16 cellular contexts compared by ENCODE assay signal in the genomic region with DNA sequence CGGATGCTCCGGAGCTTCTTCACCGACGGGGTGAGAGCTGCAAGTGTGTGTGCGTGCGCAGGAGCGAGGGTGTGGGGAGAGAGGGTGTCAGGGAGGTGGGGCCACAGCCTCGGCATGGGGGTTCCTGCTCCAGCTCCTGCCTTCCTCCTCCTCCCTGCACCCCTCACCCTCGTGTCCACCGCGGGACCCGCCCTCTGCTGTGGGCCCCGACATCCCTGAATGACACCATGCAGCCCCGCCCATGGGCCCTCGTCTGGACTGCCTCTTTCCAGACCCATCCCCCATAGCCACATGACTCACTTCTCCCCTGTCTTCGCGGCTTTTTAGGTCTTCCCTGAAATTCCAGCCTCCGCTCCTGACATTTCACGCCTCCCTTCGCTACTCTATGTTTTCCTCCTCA. TPM values are rescaled to one million over a fixed set of nuclear protein-coding genes. Genes with fewer than 3 reads are reported as not detected.
A peak's percentile ranks its signal among the peaks of the same experiment; 100 is the strongest.
DNase-seq lines count a peak whose midpoint lies in the region; ATAC-seq, FAIRE-seq and TF ChIP-seq lines count a peak whose summit lies in the region.
"Had no signal": no experiment of that assay in that cellular context is flagged by ENCODE, and none has a peak within 500 bp of the region (broad histone marks: within the 10 kb centered on the region; RNA-seq: fewer than 3 reads in every experiment).

No MANE protein-coding gene starts in this region.

- no peak for FAIRE-seq in H1 (lab: Jason Lieb, UNC)

- intact Hi-C loops in CD4-positive, alpha-beta T cell (cut with DNase I, micrococcal nuclease): no loop called here

- no peak overlapping the region for H2BK20ac ChIP-seq in H1 (ENCODE audit: low read length)

- H4K20me1 ChIP-seq in H1 (replicated peaks in 1 of 2; ENCODE audit: control insufficient read depth in 1 of 2, insufficient read depth in 2 of 2, low read length in 2 of 2): peaks cover 5 to 12% of the 10 kb centered on the region in 2 experiments

- H3K4ac ChIP-seq in H1 (replicated peaks; ENCODE audit: insufficient read length, low read depth, low read length): no peak overlapping the region

- no peaks in the 10 kb centered on the region for H3K4me1 Mint-ChIP-seq in CD4-positive, alpha-beta T cell (ENCODE audit: low read depth)
- H3K4me1 Mint-ChIP-seq: B cell; naive thymus-derived CD4-positive, alpha-beta T cell had no signal

- H3K36me3 ChIP-seq in H1 (ENCODE audit: control insufficient read depth in 2 of 4, insufficient read depth in 4 of 4, low read length in 3 of 4): peaks cover 2 to 60% (median 16%) of the 10 kb centered on the region in 4 experiments; a peak in 7 of 8 replicates
- H3K36me3 ChIP-seq in mesodermal cell (ENCODE audit: control insufficient read depth, insufficient read depth, low read length): peaks cover 75% of the 10 kb centered on the region

- no peak overlapping the region for H3K14ac ChIP-seq in H1 (ENCODE audit: insufficient read length)

- TF ChIP-seq EP300 in H1 (IDR thresholded peaks at IDR 0.05; ENCODE audit: borderline replicate concordance in 1 of 2, low read depth in 2 of 2, low read length in 2 of 2): no peak

- no peak overlapping the region for H3K56ac ChIP-seq in H1 (replicated peaks; ENCODE audit: insufficient read length, low read depth, low read length)

- no peak overlapping the region for H2BK15ac ChIP-seq in H1 (ENCODE audit: low read length)

- no peak overlapping the region for H2AK5ac ChIP-seq in H1 (ENCODE audit: low read depth, low read length)

- H3K4me2 ChIP-seq in H1 (ENCODE audit: insufficient read depth in 1 of 2, low read depth in 2 of 2, low read length in 2 of 2): no peak overlapping the region

- no peak for TF ChIP-seq CTCF in H1 (IDR thresholded peaks at IDR 0.05; ENCODE audit: control extremely low read depth in 1 of 3, insufficient read depth in 1 of 3, low read depth in 1 of 3, low read length in 3 of 3)
- TF ChIP-seq CTCF in CD4-positive, alpha-beta T cell (IDR thresholded peaks at IDR 0.05): no peak

- no peaks in the 10 kb centered on the region for H3K27me3 Mint-ChIP-seq in CD4-positive, alpha-beta T cell
- H3K27me3 Mint-ChIP-seq: naive thymus-derived CD4-positive, alpha-beta T cell had no signal

- no peaks in the 10 kb centered on the region for H3K9me3 Mint-ChIP-seq in CD4-positive, alpha-beta T cell
- H3K9me3 Mint-ChIP-seq: activated T-cell treated with anti-CD3 and anti-CD28 coated beads, Interleukin-2, amount 50 U/mL, for 72 hours had no signal

- WGBS in H1 (ENCODE audit: extremely low coverage in 1 of 2, insufficient coverage in 1 of 2, insufficient read length in 1 of 2, insufficient replicate concordance in 2 of 2, low coverage in 1 of 2, low lambda C conversion rate in 2 of 2, missing lambda C conversion rate in 1 of 2), 2 experiments: 83% methylated on average over 12 of the region's 20 CpGs; no CpG with 5 or more reads in 1 of the 2 experiments
- 51 to 74% methylated on average over 12 to 14 of the region's 20 CpGs for WGBS in mesodermal cell (ENCODE audit: insufficient coverage in 2 of 2), 2 experiments

- no peak overlapping the region for H3K4me3 Mint-ChIP-seq in CD4-positive, alpha-beta T cell
- H3K4me3 Mint-ChIP-seq: activated T-cell treated with anti-CD3 and anti-CD28 coated beads, Interleukin-2, amount 50 U/mL, for 72 hours; B cell; naive thymus-derived CD4-positive, alpha-beta T cell had no signal

- H2AFZ ChIP-seq in H1 (ENCODE audit: low read length): no peak overlapping the region

- H3K9ac ChIP-seq in H1 (replicated peaks in 1 of 4; ENCODE audit: extremely low read depth in 1 of 4, low read depth in 3 of 4, low read length in 3 of 4): no peak overlapping the region

- H3K9me3 ChIP-seq in H1 (ENCODE audit: insufficient read depth in 2 of 2, low read depth in 1 of 2, low read length in 1 of 2): no peaks in the 10 kb centered on the region
- no peaks in the 10 kb centered on the region for H3K9me3 ChIP-seq in mesodermal cell (ENCODE audit: control insufficient read depth, low read length)
- no peaks in the 10 kb centered on the region for H3K9me3 ChIP-seq in CD4-positive, alpha-beta T cell (ENCODE audit: control insufficient read depth, low read length)
- H3K9me3 ChIP-seq: tibial artery had no signal

- no peaks in the 10 kb centered on the region for H3K79me2 ChIP-seq in H1 (ENCODE audit: control insufficient read depth in 1 of 2, insufficient read depth in 2 of 2, low read length in 2 of 2)

- DNase-seq in AG08395 (ENCODE audit: low spot score) (peak; percentile 60), M059J (ENCODE audit: low read depth) (peak; percentile 53), H1 (ENCODE audit: low read depth in 1 of 2, low spot score in 2 of 2) (no peak)
- no peak for DNase-seq in CD4-positive, alpha-beta T cell
- DNase-seq: activated CD4-positive, alpha-beta T cell treated with anti-CD3 and anti-CD28 coated beads for 1 hour; activated T-cell treated with anti-CD3 and anti-CD28 coated beads, Interleukin-2, amount 50 U/mL, for 72 hours; naive thymus-derived CD4-positive, alpha-beta T cell; NCI-H1694 treated with DMSO at 0.1 percent for 48 hours; NK-92 treated with Interleukin-12 subunit alpha and Interleukin-12 subunit beta, amount 100 ng/mL, for 24 hours; SW 1271; tibial artery had no signal

- H3K18ac ChIP-seq in H1 (ENCODE audit: extremely low read depth, low read length): no peak overlapping the region

- H4K8ac ChIP-seq in H1 (ENCODE audit: extremely low read depth, insufficient read depth, low read length): no peak overlapping the region

- H2BK12ac ChIP-seq in H1 (ENCODE audit: low read depth, low read length): no peak overlapping the region

- H3K27ac ChIP-seq in H1 (ENCODE audit: low read depth, low read length) (no peak overlapping the region), mesodermal cell (ENCODE audit: low read depth, low read length, severe bottlenecking) (peak overlapping the region; percentile 16)
- H3K27ac ChIP-seq in CD4-positive, alpha-beta T cell (ENCODE audit: low read depth, low read length): no peak overlapping the region

- TF ChIP-seq RAD21 in H1 (IDR thresholded peaks at IDR 0.05 in 1 of 2, conservative IDR thresholded peaks at IDR 0.05 in 1 of 2; ENCODE audit: low read depth in 2 of 2, low read length in 2 of 2): no peak

- no peaks in the 10 kb centered on the region for H3K27me3 ChIP-seq in H1 (replicated peaks in 1 of 4; ENCODE audit: control insufficient read depth in 3 of 4, extremely low read depth in 1 of 4, insufficient read depth in 3 of 4, low read length in 3 of 4)
- no peaks in the 10 kb centered on the region for H3K27me3 ChIP-seq in CD4-positive, alpha-beta T cell (ENCODE audit: control insufficient read depth, insufficient read depth, low read length)
- H3K27me3 ChIP-seq: tibial artery had no signal

- H3K79me1 ChIP-seq in H1 (ENCODE audit: low read depth, low read length): no peaks in the 10 kb centered on the region; the same call in 1 of the 2 replicates

- no peak for TF ChIP-seq POLR2A in H1 (IDR thresholded peaks at IDR 0.05; ENCODE audit: control extremely low read depth in 1 of 2, low read depth in 2 of 2, low read length in 2 of 2)

- H4K91ac ChIP-seq in H1 (replicated peaks; ENCODE audit: insufficient read length, low read length): no peak overlapping the region

- H4K5ac ChIP-seq in H1 (ENCODE audit: insufficient read length, low read depth, low read length): no peak overlapping the region

- H3K4me3 ChIP-seq in H1 (ENCODE audit: extremely low read depth in 1 of 4, insufficient read depth in 2 of 4, low read depth in 3 of 4, low read length in 4 of 4) (no peak overlapping the region), mesodermal cell (ENCODE audit: extremely low read depth, insufficient read depth, low read length, poor library complexity, severe bottlenecking) (no peak overlapping the region)
- H3K4me3 ChIP-seq: tibial artery had no signal

- POLR2A ChIA-PET in H1 (lab: Charles Lee; ENCODE audit: partially characterized antibody): interaction anchor here (0.7 to 1.7 kb wide), 4 partner anchors 14 to 48 kb away, joined by 3 to 7 read pairs (median 4); no protein-coding TSS in a partner anchor
- POLR2A ChIA-PET in CD4-positive, alpha-beta T cell (lab: Charles Lee): no interaction called here

- H3K36me3 Mint-ChIP-seq in CD4-positive, alpha-beta T cell (ENCODE audit: low read depth): no peaks in the 10 kb centered on the region
- H3K36me3 Mint-ChIP-seq: naive thymus-derived CD4-positive, alpha-beta T cell had no signal

- no peak for ATAC-seq in HG02973 (IDR thresholded peaks at IDR 0.05; ENCODE audit: unreplicated experiment)
- ATAC-seq in CD4-positive, alpha-beta T cell (ENCODE audit: poor library complexity): no peak
- no peak for ATAC-seq in GM19455 (IDR thresholded peaks at IDR 0.05; ENCODE audit: unreplicated experiment)
- no peak for ATAC-seq in GM18867 (IDR thresholded peaks at IDR 0.05; ENCODE audit: unreplicated experiment)
- ATAC-seq: activated T-cell treated with anti-CD3 and anti-CD28 coated beads, Interleukin-2, amount 50 U/mL, for 72 hours; naive thymus-derived CD4-positive, alpha-beta T cell had no signal

- H2BK5ac ChIP-seq in H1 (ENCODE audit: low read depth, low read length): no peak overlapping the region

- no peak overlapping the region for H2BK120ac ChIP-seq in H1 (replicated peaks; ENCODE audit: low read depth, low read length)

- H3K4me1 ChIP-seq in H1 (replicated peaks in 1 of 4; ENCODE audit: control insufficient read depth in 3 of 4, insufficient read depth in 4 of 4, low read length in 3 of 4): peaks cover 0 to 3% (median 0%) of the 10 kb centered on the region in 4 experiments; a peak in 1 of 7 replicates
- peaks cover 13% of the 10 kb centered on the region for H3K4me1 ChIP-seq in mesodermal cell (ENCODE audit: control insufficient read depth, insufficient read depth, low read length, poor library complexity, severe bottlenecking)

- H3K27ac Mint-ChIP-seq in CD4-positive, alpha-beta T cell: no peak overlapping the region
- H3K27ac Mint-ChIP-seq: activated T-cell treated with anti-CD3 and anti-CD28 coated beads, Interleukin-2, amount 50 U/mL, for 72 hours; B cell had no signal

- H3K23me2 ChIP-seq in H1 (ENCODE audit: low read depth, low read length): peaks cover 3% of the 10 kb centered on the region; the same call in 1 of the 2 replicates

- H3K23ac ChIP-seq in H1 (ENCODE audit: insufficient read length): no peak overlapping the region

- CTCF ChIA-PET in H1 (lab: Charles Lee; ENCODE audit: partially characterized antibody): interaction anchor here (1.1 to 1.6 kb wide), 5 partner anchors 10 to 46 kb away, joined by 4 to 6 read pairs (median 4); no protein-coding TSS in a partner anchor
- CTCF ChIA-PET in CD4-positive, alpha-beta T cell (lab: Charles Lee): no interaction called here

RNA-seq across cellular contexts. Expression of a gene that starts 41.6 kb away (rescaled TPM):
- 8.5 and 32.0 TPM in 2 replicates for total RNA-seq in M059J (2014; rRNA removed; shearing (Covaris generic))
- 107 and 108 TPM in 2 replicates for total RNA-seq in H1 (2021; fragmentation: NEBNext Ultra II Directional; extraction: Animal tissue kit (Norgen Biotek cat#: 25700))
- 16.3 and 28.6 TPM in 2 replicates for polyA plus RNA-seq in H1 (2011; rRNA removed)
- 21.0 TPM for polyA plus RNA-seq in H1 (2011; cell fraction: cytosol; rRNA removed)
- 52.6 TPM for polyA plus RNA-seq in H1 (2011; cell fraction: nucleus; rRNA removed)
- 39.3 to 66.4 TPM (median 42.6 TPM) in 4 replicates for polyA plus RNA-seq in H1 (2012, experiment 1 of 2)
- 39.0 TPM for polyA plus RNA-seq in H1 (2012, experiment 2 of 2)
- 43.2 TPM for polyA plus RNA-seq in H1 (2013, experiment 1 of 2)
- polyA plus RNA-seq in H1 (2013, experiment 2 of 2): 43.6 TPM
- 23.8 and 36.4 TPM in 2 replicates for polyA minus RNA-seq in H1 (2011; rRNA and poly(A)+ RNA removed)
- 25.8 TPM for polyA minus RNA-seq in H1 (2011; cell fraction: cytosol; rRNA and poly(A)+ RNA removed)
- polyA minus RNA-seq in H1 (2011; cell fraction: nucleus; rRNA and poly(A)+ RNA removed): 69.0 TPM
- polyA plus RNA-seq in mesodermal cell (2013, experiment 1 of 2): 33.0 TPM
- 27.8 TPM for polyA plus RNA-seq in mesodermal cell (2013, experiment 2 of 2)
- under 1 TPM in 1 of 2 experiments, not detected in 1; 0.73 TPM for total RNA-seq in CD4-positive, alpha-beta T cell
- polyA plus RNA-seq: naive thymus-derived CD4-positive, alpha-beta T cell had no signal

Comparison
In these comparisons a context has a peak if more than half of its experiments do, and no peak if none do; other contexts are left out.
1. DNase-seq: peak in AG08395 (single experiment) and M059J (single experiment); none in H1 (0 of 2) and CD4-positive, alpha-beta T cell (0 of 10).